In genomic region chr19:9309974-9310446, GRCh38 we compare ENCODE assay signal across 9 cellular contexts. TPM values are rescaled to one million over a fixed set of nuclear protein-coding genes. Genes with fewer than 3 reads are reported as not detected.
A peak's percentile ranks its signal among the peaks of the same experiment; 100 is the strongest.
DNase-seq lines count a peak whose midpoint lies in the region; ATAC-seq and TF ChIP-seq lines count a peak whose summit lies in the region.
"Had no signal": no experiment of that assay in that cellular context is flagged by ENCODE, and none has a peak within 500 bp of the region (broad histone marks: within the 10 kb centered on the region; RNA-seq: fewer than 3 reads in every experiment).

No MANE protein-coding gene starts in this region.

- peak overlapping the region; percentile 83 to 100 (median 96) for H3K4me3 Mint-ChIP-seq in naive B cell

- peak; percentile 43 for ATAC-seq in GM18870 (IDR thresholded peaks at IDR 0.05; ENCODE audit: unreplicated experiment)
- peak; percentile 47 for ATAC-seq in HG03095 (IDR thresholded peaks at IDR 0.05; ENCODE audit: unreplicated experiment)
- ATAC-seq in naive B cell (ENCODE audit: low read depth in 2 of 2): peak; percentile 62 to 65

- TF ChIP-seq POLR2A in esophagus squamous epithelium (IDR thresholded peaks at IDR 0.05) (no peak), tibial nerve (IDR thresholded peaks at IDR 0.05) (no peak)

- H3K4me3 ChIP-seq in WI38 (ENCODE audit: low read depth, low read length): peak overlapping the region; percentile 95
- peak overlapping the region; percentile 50 to 92 (median 74) for H3K4me3 ChIP-seq in esophagus squamous epithelium
- peak overlapping the region; percentile 63 to 95 (median 86) for H3K4me3 ChIP-seq in tibial nerve

- peaks cover 0 to 25% (median 8%) of the 10 kb centered on the region in 3 donors for H3K9me3 ChIP-seq in esophagus squamous epithelium
- peaks cover 0 to 32% (median under 1%) of the 10 kb centered on the region in 4 donors for H3K9me3 ChIP-seq in tibial nerve

- peak; percentile 90 to 94 for DNase-seq in AML-193 (lab: John Stamatoyannopoulos, UW)
- peak; percentile 98 for DNase-seq in NCI-H2107 treated with DMSO at 0.1 percent for 48 hours (lab: John Stamatoyannopoulos, UW; ENCODE audit: unreplicated experiment)
- peak; percentile 69 for DNase-seq in esophagus squamous epithelium (lab: John Stamatoyannopoulos, UW)
- DNase-seq in naive B cell: no peak
- peak; percentile 74 to 87 for DNase-seq in tibial nerve (ENCODE audit: low spot score in 2 of 2)

- 4 to 11% methylated on average over 10 to 12 of the region's 13 CpGs for WGBS in esophagus squamous epithelium, 2 donors
- 6 to 11% methylated on average over 13 of the region's 13 CpGs for WGBS in tibial nerve, 2 donors

- intact Hi-C loops in esophagus squamous epithelium (cut with DNase I): loop anchor here (10.0 kb wide), 1 partner anchor 475 kb away; no protein-coding TSS in a partner anchor

- H3K36me3 ChIP-seq in esophagus squamous epithelium: peaks cover 0 to 20% (median 0%) of the 10 kb centered on the region in 3 donors
- H3K36me3 ChIP-seq in tibial nerve: peaks cover 0 to 22% (median 0%) of the 10 kb centered on the region in 3 donors

- no peak for TF ChIP-seq EP300 in tibial nerve (IDR thresholded peaks at IDR 0.05)

- peaks cover 5 to 13% of the 10 kb centered on the region in 2 donors for H3K36me3 Mint-ChIP-seq in naive B cell

- peaks cover 22 to 48% (median 35%) of the 10 kb centered on the region in 3 donors for H3K4me1 Mint-ChIP-seq in naive B cell

- H3K9me3 Mint-ChIP-seq in naive B cell: peaks cover 0 to 27% (median 14%) of the 10 kb centered on the region in 7 donors

- H3K4me1 ChIP-seq in esophagus squamous epithelium (peaks cover 5 to 30% (median 7%) of the 10 kb centered on the region in 3 donors), tibial nerve (peaks cover 0 to 21% (median 7%) of the 10 kb centered on the region in 4 donors)

- H3K27ac ChIP-seq in esophagus squamous epithelium: peak overlapping the region; percentile 93 to 100 (median 96)
- peak overlapping the region; percentile 77 to 99 (median 97) for H3K27ac ChIP-seq in tibial nerve

- H3K27me3 Mint-ChIP-seq in naive B cell: no peaks in the 10 kb centered on the region

- H3K27me3 ChIP-seq in esophagus squamous epithelium (no peaks in the 10 kb centered on the region), tibial nerve (no peaks in the 10 kb centered on the region)

- TF ChIP-seq CTCF in WI38 (IDR thresholded peaks at IDR 0.05; ENCODE audit: low read depth, low read length): no peak
- TF ChIP-seq CTCF in esophagus squamous epithelium (IDR thresholded peaks at IDR 0.05): no peak
- TF ChIP-seq CTCF in tibial nerve (IDR thresholded peaks at IDR 0.05): no peak

- peak overlapping the region; percentile 93 to 99 (median 98) for H3K27ac Mint-ChIP-seq in naive B cell

RNA-seq across cellular contexts. Expression of gene ZNF699, which starts 0.4 kb away (rescaled TPM):
- 10 to 100 TPM in 1 of 4 donors, 1 to 10 TPM in 3; 4.3 to 17.7 (median 4.5) TPM for total RNA-seq in esophagus squamous epithelium
- polyA plus RNA-seq in naive B cell (ENCODE audit: low read depth in 6 of 6): 10 to 100 TPM in 4 of 6 donors, 1 to 10 TPM in 2; 5.2 to 37.3 (median 11.3) TPM
- 10 to 100 TPM; 15.0 to 26.7 (median 22.6) TPM for total RNA-seq in tibial nerve

RNA-seq across cellular contexts. Expression of gene ZNF559, which starts 14.0 kb away (rescaled TPM):
- 10 to 100 TPM in 1 of 4 donors, 1 to 10 TPM in 3; 4.2 to 10.9 (median 7.0) TPM for total RNA-seq in esophagus squamous epithelium
- 10 to 100 TPM; 40.6 to 62.3 (median 46.7) TPM for polyA plus RNA-seq in naive B cell (ENCODE audit: low read depth in 6 of 6)
- total RNA-seq in tibial nerve: 10 to 100 TPM; 12.9 to 45.2 (median 20.2) TPM

RNA-seq across cellular contexts. Expression of gene ZNF177, which starts 52.8 kb away (rescaled TPM):
- total RNA-seq in esophagus squamous epithelium (1 to 10 TPM in 1 of 4 donors, under 1 TPM in 2, not detected in 1; 0.26 to 3.1 (median 0.44) TPM), tibial nerve (10 to 100 TPM in 1 of 4 donors, 1 to 10 TPM in 3; 1.4 to 12.9 (median 6.3) TPM)
- polyA plus RNA-seq in naive B cell (ENCODE audit: low read depth in 6 of 6): 1 to 10 TPM in 5 of 6 donors, not detected in 1; 1.1 to 4.9 (median 1.4) TPM

RNA-seq across cellular contexts. Expression of gene OR7E24, which starts 59.3 kb away (rescaled TPM):
- total RNA-seq in esophagus squamous epithelium (not detected), tibial nerve (not detected)
- not detected for polyA plus RNA-seq in naive B cell (ENCODE audit: low read depth in 6 of 6)
- total RNA-seq: T-helper 1 cell treated with Interleukin-12 subunit alpha and Interleukin-12 subunit beta and Interleukin-4 antibody, amounts not matched to agents 30 ng/mL and 1 ng/mL, for 36 hours had no signal
